15 cellular contexts compared by ENCODE assay signal in genomic region chr16:70681382-70682238, GRCh38. TPM values are rescaled to one million over a fixed set of nuclear protein-coding genes. Genes with fewer than 3 reads are reported as not detected.
DNase-seq lines count a peak whose midpoint lies in the region; ATAC-seq and TF ChIP-seq lines count a peak whose summit lies in the region.
"Had no signal": no experiment of that assay in that cellular context is flagged by ENCODE, and none has a peak within 500 bp of the region (broad histone marks: within the 10 kb centered on the region; RNA-seq: fewer than 3 reads in every experiment).

No MANE protein-coding gene starts in this region.

- BruUV-seq in MCF 10A (replicated peaks; lab: Mats Ljungman, UMichigan): no TSS peak
- no TSS peak for BruUV-seq in Calu3 (replicated peaks; lab: Mats Ljungman, UMichigan)

- no peaks in the 10 kb centered on the region for H3K27me3 ChIP-seq in iPS-15b (ENCODE audit: control insufficient read depth, insufficient read depth, low read length)

- no peak for ATAC-seq in activated CD4-positive, CD25-positive, alpha-beta regulatory T cell treated with anti-CD3 and anti-CD28 coated beads, Interleukin-2, amount 50 U/mL, for 24 hours
- ATAC-seq in GM21825 (IDR thresholded peaks at IDR 0.05; ENCODE audit: unreplicated experiment) (no peak), HG02623 (IDR thresholded peaks at IDR 0.05; ENCODE audit: unreplicated experiment) (no peak)
- ATAC-seq: natural killer cell treated with Interleukin-12 subunit alpha and Interleukin-12 subunit beta and Interleukin-15 and Interleukin-18, amount 100 ng/mL, for 72 hours had no signal

- TF ChIP-seq CTCF in MCF 10A (IDR thresholded peaks at IDR 0.05; ENCODE audit: unreplicated experiment) (no peak), retinal pigment epithelial cell (conservative IDR thresholded peaks at IDR 0.05; ENCODE audit: low read depth, low read length) (no peak), Calu3 (IDR thresholded peaks at IDR 0.05; ENCODE audit: unreplicated experiment) (no peak)

- peaks cover 7% of the 10 kb centered on the region for H3K4me1 Mint-ChIP-seq in MCF 10A (ENCODE audit: insufficient read depth, unreplicated experiment)
- H3K4me1 Mint-ChIP-seq in Calu3 (ENCODE audit: low read depth, unreplicated experiment): peaks cover 3% of the 10 kb centered on the region

- H3K36me3 Mint-ChIP-seq in MCF 10A (ENCODE audit: insufficient read depth, unreplicated experiment) (peaks cover 27% of the 10 kb centered on the region), Calu3 (ENCODE audit: insufficient read depth, unreplicated experiment) (peaks cover 38% of the 10 kb centered on the region)
- H3K36me3 Mint-ChIP-seq: natural killer cell treated with Interleukin-12 subunit alpha and Interleukin-12 subunit beta and Interleukin-15 and Interleukin-18, amount 100 ng/mL, for 72 hours had no signal

- CTCF ChIA-PET in MCF 10A (lab: Yijun Ruan, JAX) (interaction anchor here (0.6 to 10.5 kb wide), 4 partner anchors 15 to 675 kb away, joined by 3 to 121 read pairs (median 4); no protein-coding TSS in a partner anchor), Calu3 (lab: Charles Lee) (interaction anchor here (1.0 kb wide), 1 partner anchor 90 kb away, joined by 3 read pairs; no protein-coding TSS in a partner anchor)

- H3K9me3 Mint-ChIP-seq in MCF 10A (ENCODE audit: unreplicated experiment): no peaks in the 10 kb centered on the region
- H3K9me3 Mint-ChIP-seq in Calu3 (ENCODE audit: low read depth, unreplicated experiment): no peaks in the 10 kb centered on the region
- H3K9me3 Mint-ChIP-seq: activated T-helper 2 cell treated with anti-CD3 and anti-CD28 coated beads, Interferon-gamma antibody, Interleukin-2, Interleukin-4, amounts not matched to agents 10 μg/mL and 5 μg/mL and 100 μg/mL, durations not matched to agents 14 hours and 24 hours and 36 hours; CD4-positive, alpha-beta T cell; natural killer cell treated with Interleukin-12 subunit alpha and Interleukin-12 subunit beta and Interleukin-15 and Interleukin-18, amount 100 ng/mL, for 72 hours had no signal

- H3K9me3 ChIP-seq in iPS-15b (ENCODE audit: control insufficient read depth, insufficient read depth, low read length): no peaks in the 10 kb centered on the region

- intact Hi-C loops in MCF 10A (cut with micrococcal nuclease): no loop called here
- intact Hi-C loops in Calu3 (cut with micrococcal nuclease; ENCODE audit: unreplicated experiment): loop anchor here (10.0 kb wide), 2 partner anchors 63 to 93 kb away; no protein-coding TSS in a partner anchor

- H3K27me3 Mint-ChIP-seq in MCF 10A (ENCODE audit: insufficient read depth, unreplicated experiment): no peaks in the 10 kb centered on the region
- H3K27me3 Mint-ChIP-seq in Calu3 (ENCODE audit: unreplicated experiment): no peaks in the 10 kb centered on the region

- peak in 13 of 14 donors; percentile 43 to 88 (median 74) for DNase-seq in C1 segment of cervical spinal cord (lab: John Stamatoyannopoulos, UW)
- no peak for DNase-seq in MCF 10A (ENCODE audit: unreplicated experiment)
- DNase-seq in retinal pigment epithelial cell (ENCODE audit: low read depth): no peak
- no peak for DNase-seq in Calu3
- DNase-seq: CD4-positive, alpha-beta T cell; GOT3; NCI-H2081 treated with DMSO at 0.1 percent for 48 hours; stimulated activated CD8-positive, alpha-beta memory T cell treated with anti-CD3 and anti-CD28 coated beads, Interleukin-4, amount 100 ng/mL, for 48 hours had no signal

- POLR2A ChIA-PET in MCF 10A (lab: Yijun Ruan, JAX): no interaction called here

- H3K4me1 ChIP-seq in iPS-15b (ENCODE audit: control insufficient read depth, insufficient read depth, low read length): peaks cover 4% of the 10 kb centered on the region

- peaks cover 6% of the 10 kb centered on the region for H3K36me3 ChIP-seq in iPS-15b (ENCODE audit: control insufficient read depth, insufficient read depth, low read length)

- no peak overlapping the region for H3K4me3 ChIP-seq in iPS-15b (ENCODE audit: low read depth, low read length)
- peak overlapping the region; percentile 86 for H3K4me3 ChIP-seq in retinal pigment epithelial cell (ENCODE audit: low read length)

- peak overlapping the region; percentile 26 for H3K9ac ChIP-seq in iPS-15b (ENCODE audit: low read depth, low read length)

- peak overlapping the region; percentile 75 for H3K27ac Mint-ChIP-seq in MCF 10A (ENCODE audit: low read depth, unreplicated experiment)
- H3K27ac Mint-ChIP-seq in Calu3 (ENCODE audit: unreplicated experiment): no peak overlapping the region
- H3K27ac Mint-ChIP-seq: activated T-helper 2 cell treated with anti-CD3 and anti-CD28 coated beads, Interferon-gamma antibody, Interleukin-2, Interleukin-4, amounts not matched to agents 10 μg/mL and 5 μg/mL and 100 μg/mL, durations not matched to agents 14 hours and 24 hours and 36 hours; CD4-positive, alpha-beta T cell; natural killer cell treated with Interleukin-12 subunit alpha and Interleukin-12 subunit beta and Interleukin-15 and Interleukin-18, amount 100 ng/mL, for 72 hours had no signal

- H3K4me3 Mint-ChIP-seq in MCF 10A (ENCODE audit: unreplicated experiment): no peak overlapping the region
- no peak overlapping the region for H3K4me3 Mint-ChIP-seq in Calu3 (ENCODE audit: low read depth, unreplicated experiment)
- H3K4me3 Mint-ChIP-seq: natural killer cell treated with Interleukin-12 subunit alpha and Interleukin-12 subunit beta and Interleukin-15 and Interleukin-18, amount 100 ng/mL, for 72 hours had no signal

RNA-seq across cellular contexts. Expression of gene MTSS2, which starts 4.2 kb away (rescaled TPM):
- total RNA-seq in MCF 10A (2022) (75.8 and 78.7 TPM in 2 replicates), Calu3 (2022) (27.1 and 28.3 TPM in 2 replicates)

RNA-seq across cellular contexts. Expression of gene IL34, which starts 35.3 kb away (rescaled TPM):
- total RNA-seq in MCF 10A (2022) (not detected in 2 replicates), Calu3 (2022) (0.35 and 0.39 TPM in 2 replicates)
- total RNA-seq: activated T-helper 2 cell treated with anti-CD3 and anti-CD28 coated beads, Interferon-gamma antibody, Interleukin-2, Interleukin-4, amounts not matched to agents 10 μg/mL and 5 μg/mL and 100 μg/mL, durations not matched to agents 14 hours and 24 hours and 36 hours; T-helper 2 cell treated with Interferon-gamma antibody and Interleukin-4, amounts not matched to agents 100 ng/mL and 5 ng/mL, for 36 hours had no signal

Comparison
In these comparisons a context has a peak if more than half of its experiments do, and no peak if none do; other contexts are left out.
1. DNase-seq: peak in C1 segment of cervical spinal cord (13 of 14); none in MCF 10A (single experiment), retinal pigment epithelial cell (single experiment) and Calu3 (single experiment).